1 cellular context compared by ENCODE assay signal in the genomic region with DNA sequence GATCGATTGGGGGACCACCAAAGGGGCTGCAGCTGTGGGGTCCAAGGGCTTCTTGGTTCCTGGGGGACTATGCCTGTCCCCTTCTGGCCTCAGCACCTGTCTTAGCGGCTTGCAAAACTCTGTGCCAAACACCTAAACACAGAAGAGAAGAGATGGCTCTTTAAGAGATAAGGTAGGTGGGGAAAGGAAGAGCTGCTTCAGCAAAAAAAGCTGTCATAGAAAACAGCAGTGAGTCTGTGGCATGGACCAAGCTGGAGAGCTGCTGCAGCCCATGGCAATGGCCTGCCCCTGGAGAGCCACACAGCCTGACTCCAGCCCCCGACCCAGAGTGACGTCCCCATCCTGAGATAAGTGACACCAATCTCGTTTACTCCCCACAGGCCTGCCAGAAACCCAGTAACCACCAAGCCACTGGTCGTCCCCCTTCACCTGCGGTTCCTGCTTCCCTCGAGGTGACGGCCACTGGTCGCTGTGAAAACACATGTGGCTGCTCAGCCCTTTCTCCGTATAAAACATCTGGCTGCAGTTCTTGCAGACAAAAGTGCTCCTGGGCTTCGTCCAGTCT.
TF ChIP-seq lines count a peak whose summit lies in the region.

No MANE protein-coding gene starts in this region.

TF ChIP-seq in GM12878, 131 proteins besides CTCF, POLR2A, EP300 and RAD21:
- TF ChIP-seq HCFC1 (IDR thresholded peaks at IDR 0.05; ENCODE audit: low read length) (no peak), CBFB (IDR thresholded peaks at IDR 0.05; ENCODE audit: low read depth) (no peak), TAF1 (IDR thresholded peaks at IDR 0.05; ENCODE audit: borderline replicate concordance, low read depth, low read length) (no peak), PML (IDR thresholded peaks at IDR 0.05; ENCODE audit: low read length) (no peak), MYB (IDR thresholded peaks at IDR 0.05; ENCODE audit: borderline replicate concordance, low read depth, low read length) (no peak), MTA2 (IDR thresholded peaks at IDR 0.05; ENCODE audit: low read depth) (peak; percentile 30; the same call in 1 of the 2 replicates), FOXK2 (IDR thresholded peaks at IDR 0.05) (no peak), IRF4 (IDR thresholded peaks at IDR 0.05; ENCODE audit: low read depth, low read length) (no peak), IKZF2 (IDR thresholded peaks at IDR 0.05) (peak in 1 of 2 experiments; percentile 21; a peak in 1 of 4 replicates), TCF12 (IDR thresholded peaks at IDR 0.05; ENCODE audit: low read depth, low read length) (no peak), IKZF1 (conservative IDR thresholded peaks at IDR 0.05) (0 out of 2 replicates have a peak, but pooled peaks have one; percentile 20)
- TF ChIP-seq, protein P1, sequence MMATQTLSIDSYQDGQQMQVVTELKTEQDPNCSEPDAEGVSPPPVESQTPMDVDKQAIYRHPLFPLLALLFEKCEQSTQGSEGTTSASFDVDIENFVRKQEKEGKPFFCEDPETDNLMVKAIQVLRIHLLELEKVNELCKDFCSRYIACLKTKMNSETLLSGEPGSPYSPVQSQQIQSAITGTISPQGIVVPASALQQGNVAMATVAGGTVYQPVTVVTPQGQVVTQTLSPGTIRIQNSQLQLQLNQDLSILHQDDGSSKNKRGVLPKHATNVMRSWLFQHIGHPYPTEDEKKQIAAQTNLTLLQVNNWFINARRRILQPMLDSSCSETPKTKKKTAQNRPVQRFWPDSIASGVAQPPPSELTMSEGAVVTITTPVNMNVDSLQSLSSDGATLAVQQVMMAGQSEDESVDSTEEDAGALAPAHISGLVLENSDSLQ (IDR thresholded peaks at IDR 0.05), result 0 out of 2 replicates have a peak, but pooled peaks have one; percentile 18
- TF ChIP-seq, protein P2, sequence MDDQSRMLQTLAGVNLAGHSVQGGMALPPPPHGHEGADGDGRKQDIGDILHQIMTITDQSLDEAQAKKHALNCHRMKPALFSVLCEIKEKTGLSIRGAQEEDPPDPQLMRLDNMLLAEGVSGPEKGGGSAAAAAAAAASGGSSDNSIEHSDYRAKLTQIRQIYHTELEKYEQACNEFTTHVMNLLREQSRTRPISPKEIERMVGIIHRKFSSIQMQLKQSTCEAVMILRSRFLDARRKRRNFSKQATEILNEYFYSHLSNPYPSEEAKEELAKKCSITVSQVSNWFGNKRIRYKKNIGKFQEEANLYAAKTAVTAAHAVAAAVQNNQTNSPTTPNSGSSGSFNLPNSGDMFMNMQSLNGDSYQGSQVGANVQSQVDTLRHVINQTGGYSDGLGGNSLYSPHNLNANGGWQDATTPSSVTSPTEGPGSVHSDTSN (IDR thresholded peaks at IDR 0.05; ENCODE audit: insufficient replicate concordance, low read depth, low read length), result no peak
